8 cellular contexts compared by ENCODE assay signal in genomic region chr7:2099036-2099957, GRCh38.
DNase-seq lines count a peak whose midpoint lies in the region; ATAC-seq and TF ChIP-seq lines count a peak whose summit lies in the region.

No MANE protein-coding gene starts in this region.

- no peaks in the 10 kb centered on the region for H3K9me3 ChIP-seq in DOHH2 (ENCODE audit: control insufficient read depth, insufficient read depth, low read length)

- peak overlapping the region; percentile 89 for H3K27ac ChIP-seq in DOHH2 (ENCODE audit: low read depth, low read length)

- H3K36me3 ChIP-seq in DOHH2 (ENCODE audit: control insufficient read depth, low read length): peaks cover 3% of the 10 kb centered on the region; the same call in 1 of the 2 replicates

- no peaks in the 10 kb centered on the region for H3K9me2 ChIP-seq in DOHH2 (replicated peaks; ENCODE audit: control insufficient read depth, low read length)

- peak; percentile 15 for DNase-seq in activated T-cell treated with anti-CD3 and anti-CD28 coated beads for 4 hours
- no peak for DNase-seq in mesothelial cell of epicardium (ENCODE audit: low spot score in 2 of 2, unreplicated experiment in 2 of 2)
- DNase-seq in hippocampal formation (lab: John Stamatoyannopoulos, UW): no peak
- no peak for DNase-seq in NOMO-1 treated with dmso at 0.1 percent for 144 hours (lab: John Stamatoyannopoulos, UW; ENCODE audit: unreplicated experiment)
- DNase-seq in HT-29 (ENCODE audit: low spot score): no peak

- ATAC-seq in HG03159 (IDR thresholded peaks at IDR 0.05; ENCODE audit: unreplicated experiment) (peak; percentile 35), HG02973 (IDR thresholded peaks at IDR 0.05; ENCODE audit: unreplicated experiment) (no peak)

- no peaks in the 10 kb centered on the region for H3K27me3 ChIP-seq in DOHH2 (ENCODE audit: control insufficient read depth, low read length)

- peak overlapping the region; percentile 39 for H3K27ac Mint-ChIP-seq in mesothelial cell of epicardium

- no peak overlapping the region for H3K4me3 Mint-ChIP-seq in mesothelial cell of epicardium

- no peaks in the 10 kb centered on the region for H3K9me3 Mint-ChIP-seq in mesothelial cell of epicardium

- peak overlapping the region; percentile 83 for H3K4me2 ChIP-seq in DOHH2 (ENCODE audit: low read length)

- H3K79me2 ChIP-seq in DOHH2 (ENCODE audit: control insufficient read depth, low read length): peaks cover 37% of the 10 kb centered on the region

- peaks cover 2% of the 10 kb centered on the region for H3K36me3 Mint-ChIP-seq in mesothelial cell of epicardium

- no peaks in the 10 kb centered on the region for H4K20me1 ChIP-seq in DOHH2 (ENCODE audit: control insufficient read depth, insufficient read depth, low read depth, low read length)

- H3K4me1 Mint-ChIP-seq in mesothelial cell of epicardium: peaks cover 52% of the 10 kb centered on the region

- no peaks in the 10 kb centered on the region for H3K27me3 Mint-ChIP-seq in mesothelial cell of epicardium (ENCODE audit: low read depth)

- peak; percentile 37 for TF ChIP-seq CTCF in DOHH2 (IDR thresholded peaks at IDR 0.05; ENCODE audit: low read depth, low read length, poor library complexity, severe bottlenecking)
- TF ChIP-seq CTCF in mesothelial cell of epicardium (IDR thresholded peaks at IDR 0.05; ENCODE audit: unreplicated experiment): no peak

- peaks cover 47% of the 10 kb centered on the region for H3K4me1 ChIP-seq in DOHH2 (ENCODE audit: control insufficient read depth, low read length)

- H3K4me3 ChIP-seq in DOHH2 (ENCODE audit: low read length): peak overlapping the region; percentile 58

- peaks cover 15% of the 10 kb centered on the region for H3F3A ChIP-seq in DOHH2 (ENCODE audit: control insufficient read depth, insufficient read depth)
